11 cellular contexts compared by ENCODE assay signal in the genomic region with DNA sequence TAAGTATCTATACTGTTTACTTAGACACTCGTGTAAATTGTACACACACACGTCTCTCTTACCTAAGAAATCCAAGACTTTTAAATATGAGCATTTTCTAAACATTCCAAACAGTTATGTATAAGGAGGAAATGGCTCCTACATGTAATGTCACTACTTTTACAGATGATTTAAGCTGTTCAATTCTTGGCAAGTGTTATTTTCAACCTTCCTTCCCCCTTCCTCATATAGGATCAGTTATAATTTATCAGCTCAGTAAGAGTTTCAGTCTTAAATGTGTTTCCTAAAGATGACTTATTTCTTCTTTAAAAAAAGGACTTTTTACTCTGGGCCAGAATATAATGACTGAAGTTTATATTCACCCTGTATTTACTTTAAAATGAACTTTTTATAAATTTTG.
"Had no signal": no experiment of that assay in that cellular context is flagged by ENCODE, and none has a peak within 500 bp of the region (broad histone marks: within the 10 kb centered on the region; RNA-seq: fewer than 3 reads in every experiment).

No MANE protein-coding gene starts in this region.

- DNase-seq: activated CD4-positive, alpha-beta T cell treated with anti-CD3 and anti-CD28 coated beads, Interleukin-2, amount 50 U/mL, for 48 hours; activated CD4-positive, CD25-positive, alpha-beta regulatory T cell treated with anti-CD3 and anti-CD28 coated beads, Interleukin-2, amount 50 U/mL, for 72 hours; activated gamma-delta T cell; activated naive CD8-positive, alpha-beta T cell treated with anti-CD3 and anti-CD28 coated beads, Interleukin-2, amount 10 ng/mL, durations not matched to agents 7 days and 5 days; activated T-cell treated with anti-CD3 and anti-CD28 coated beads, Interleukin-2, amount 50 U/mL, for 4 hours; left ventricle myocardium superior; naive thymus-derived CD8-positive, alpha-beta T cell; sigmoid colon; T-helper 17 cell had no signal

- ATAC-seq: activated T-cell treated with anti-CD3 and anti-CD28 coated beads, Interleukin-2, amount 50 U/mL, for 4 hours; naive thymus-derived CD8-positive, alpha-beta T cell; T-helper 17 cell had no signal

- H3K4me1 ChIP-seq: ascending aorta had no signal

- H3K27me3 ChIP-seq: ascending aorta, heart left ventricle, sigmoid colon had no signal

- H3K27ac ChIP-seq: ascending aorta, sigmoid colon had no signal

- H3K4me3 ChIP-seq: ascending aorta, heart left ventricle, sigmoid colon had no signal

- H3K36me3 ChIP-seq: ascending aorta, heart left ventricle, sigmoid colon had no signal

- H3K9me3 ChIP-seq: ascending aorta, sigmoid colon had no signal
